In the genomic region with DNA sequence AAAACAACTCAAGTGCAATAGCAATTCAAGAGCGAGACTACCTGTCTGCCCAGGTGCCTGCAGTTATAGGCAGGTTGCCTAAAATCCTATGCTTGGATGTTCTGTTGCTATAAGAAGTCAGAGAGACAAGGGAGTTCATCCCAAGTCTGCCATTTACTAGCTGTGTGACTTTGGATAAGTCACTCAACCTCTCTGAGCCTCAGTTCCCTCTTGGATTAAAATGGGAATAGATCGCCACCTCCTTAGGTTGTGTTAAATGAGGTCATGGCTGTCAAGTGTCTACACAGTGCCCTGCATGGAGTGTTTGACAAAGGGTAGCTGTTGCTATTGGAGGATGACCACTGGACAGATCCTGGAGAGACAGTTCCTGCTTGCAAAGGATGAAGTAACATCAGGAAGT, we compare ENCODE assay signal across 15 cellular contexts. TPM values are rescaled to one million over a fixed set of nuclear protein-coding genes. Genes with fewer than 3 reads are reported as not detected.
DNase-seq lines count a peak whose midpoint lies in the region; ATAC-seq lines count a peak whose summit lies in the region.
"Had no signal": no experiment of that assay in that cellular context is flagged by ENCODE, and none has a peak within 500 bp of the region (broad histone marks: within the 10 kb centered on the region; RNA-seq: fewer than 3 reads in every experiment).

No MANE protein-coding gene starts in this region.

- peaks cover 27% of the 10 kb centered on the region for H3K4me1 Mint-ChIP-seq in activated naive CD4-positive, alpha-beta T cell treated with anti-CD3 and anti-CD28 coated beads, Interleukin-2, amount 10 ng/mL, durations not matched to agents 7 days and 5 days
- H3K4me1 Mint-ChIP-seq in T-helper 17 cell, result peaks cover 17% of the 10 kb centered on the region
- peaks cover 26% of the 10 kb centered on the region for H3K4me1 Mint-ChIP-seq in stimulated activated effector memory CD8-positive, alpha-beta T cell treated with anti-CD3 and anti-CD28 coated beads, Interleukin-12 subunit alpha, Interleukin-12 subunit beta, amount 100 ng/mL, for 72 hours

- H3K27me3 Mint-ChIP-seq in activated naive CD4-positive, alpha-beta T cell treated with anti-CD3 and anti-CD28 coated beads, Interleukin-2, amount 10 ng/mL, durations not matched to agents 7 days and 5 days, result peaks cover 52% of the 10 kb centered on the region
- H3K27me3 Mint-ChIP-seq in T-helper 17 cell, result peaks cover 20% of the 10 kb centered on the region

- H3K9me3 Mint-ChIP-seq in activated naive CD4-positive, alpha-beta T cell treated with anti-CD3 and anti-CD28 coated beads, Interleukin-2, amount 10 ng/mL, durations not matched to agents 7 days and 5 days, result no peaks in the 10 kb centered on the region
- H3K9me3 Mint-ChIP-seq in activated naive CD4-positive, alpha-beta T cell treated with anti-CD3 and anti-CD28 coated beads, Interleukin-2, amount 50 U/mL, for 72 hours, result no peaks in the 10 kb centered on the region
- no peaks in the 10 kb centered on the region for H3K9me3 Mint-ChIP-seq in stimulated activated effector memory CD8-positive, alpha-beta T cell treated with anti-CD3 and anti-CD28 coated beads, Interleukin-12 subunit alpha, Interleukin-12 subunit beta, amount 100 ng/mL, for 72 hours

- CTCF ChIA-PET in activated naive CD4-positive, alpha-beta T cell treated with anti-CD3 and anti-CD28 coated beads, Interleukin-2, amount 10 ng/mL, durations not matched to agents 7 days and 5 days (lab: Charles Lee), result interaction anchor here (0.6 to 1.9 kb wide), 6 partner anchors 9 to 346 kb away, joined by 3 to 7 read pairs (median 4); a partner anchor contains a TSS

- no peak overlapping the region for H3K27ac Mint-ChIP-seq in activated naive CD4-positive, alpha-beta T cell treated with anti-CD3 and anti-CD28 coated beads, Interleukin-2, amount 10 ng/mL, durations not matched to agents 7 days and 5 days
- H3K27ac Mint-ChIP-seq in activated naive CD4-positive, alpha-beta T cell treated with anti-CD3 and anti-CD28 coated beads, Interleukin-2, amount 50 U/mL, for 72 hours, result peak overlapping the region in 1 of 2 donors; percentile 83
- no peak overlapping the region for H3K27ac Mint-ChIP-seq in T-helper 17 cell
- peak overlapping the region; percentile 92 for H3K27ac Mint-ChIP-seq in stimulated activated effector memory CD8-positive, alpha-beta T cell treated with anti-CD3 and anti-CD28 coated beads, Interleukin-12 subunit alpha, Interleukin-12 subunit beta, amount 100 ng/mL, for 72 hours

- DNase-seq in activated naive CD4-positive, alpha-beta T cell treated with anti-CD3 and anti-CD28 coated beads, Interleukin-2, amount 10 ng/mL, durations not matched to agents 7 days and 5 days, result no peak
- no peak for DNase-seq in activated naive CD4-positive, alpha-beta T cell treated with anti-CD3 and anti-CD28 coated beads, Interleukin-2, amount 50 U/mL, for 72 hours (ENCODE audit: low spot score in 2 of 2)
- DNase-seq in T-helper 17 cell (no peak), ecto neural progenitor cell (ENCODE audit: low spot score) (peak; percentile 18), NCI-H2171 treated with DMSO at 0.1 percent for 48 hours (lab: John Stamatoyannopoulos, UW) (no peak), Kasumi-1 (lab: John Stamatoyannopoulos, UW) (no peak)
- no peak for DNase-seq in stimulated activated effector memory CD8-positive, alpha-beta T cell treated with anti-CD3 and anti-CD28 coated beads, Interleukin-12 subunit alpha, Interleukin-12 subunit beta, amount 100 ng/mL, for 72 hours (ENCODE audit: low spot score in 2 of 2)
- DNase-seq: activated CD8-positive, alpha-beta memory T cell treated with anti-CD3 and anti-CD28 coated beads, Interleukin-2, amount 50 U/mL, for 48 hours; anterior cingulate cortex; gastrocnemius medialis; left ventricle myocardium superior; NCI-H1694; NCI-H524 treated with DMSO at 0.1 percent for 48 hours; OCI-M1 had no signal

- peak overlapping the region; percentile 78 for H3K4me3 Mint-ChIP-seq in activated naive CD4-positive, alpha-beta T cell treated with anti-CD3 and anti-CD28 coated beads, Interleukin-2, amount 10 ng/mL, durations not matched to agents 7 days and 5 days
- peak overlapping the region; percentile 88 for H3K4me3 Mint-ChIP-seq in T-helper 17 cell
- peak overlapping the region; percentile 73 for H3K4me3 Mint-ChIP-seq in stimulated activated effector memory CD8-positive, alpha-beta T cell treated with anti-CD3 and anti-CD28 coated beads, Interleukin-12 subunit alpha, Interleukin-12 subunit beta, amount 100 ng/mL, for 72 hours

- H3K9me3 ChIP-seq in T-helper 17 cell (ENCODE audit: control insufficient read depth, low read length, poor library complexity, severe bottlenecking), result no peaks in the 10 kb centered on the region
- H3K9me3 ChIP-seq: gastrocnemius medialis had no signal

- ATAC-seq in activated naive CD4-positive, alpha-beta T cell treated with anti-CD3 and anti-CD28 coated beads, Interleukin-2, amount 50 U/mL, for 72 hours, result no peak
- ATAC-seq in T-helper 17 cell (no peak), HG02981 (IDR thresholded peaks at IDR 0.05; ENCODE audit: unreplicated experiment) (no peak)
- ATAC-seq in stimulated activated effector memory CD8-positive, alpha-beta T cell treated with anti-CD3 and anti-CD28 coated beads, Interleukin-12 subunit alpha, Interleukin-12 subunit beta, amount 100 ng/mL, for 72 hours, result no peak
- ATAC-seq: gastrocnemius medialis, left ventricle myocardium superior had no signal

- H3K36me3 Mint-ChIP-seq in activated naive CD4-positive, alpha-beta T cell treated with anti-CD3 and anti-CD28 coated beads, Interleukin-2, amount 10 ng/mL, durations not matched to agents 7 days and 5 days, result peaks cover 3% of the 10 kb centered on the region
- no peaks in the 10 kb centered on the region for H3K36me3 Mint-ChIP-seq in activated naive CD4-positive, alpha-beta T cell treated with anti-CD3 and anti-CD28 coated beads, Interleukin-2, amount 50 U/mL, for 72 hours
- no peaks in the 10 kb centered on the region for H3K36me3 Mint-ChIP-seq in T-helper 17 cell (ENCODE audit: low read depth)
- H3K36me3 Mint-ChIP-seq in stimulated activated effector memory CD8-positive, alpha-beta T cell treated with anti-CD3 and anti-CD28 coated beads, Interleukin-12 subunit alpha, Interleukin-12 subunit beta, amount 100 ng/mL, for 72 hours, result no peaks in the 10 kb centered on the region

RNA-seq across cellular contexts. Expression of a gene that starts 1.3 kb away (rescaled TPM):
- total RNA-seq in activated naive CD4-positive, alpha-beta T cell treated with anti-CD3 and anti-CD28 coated beads, Interleukin-2, amount 50 U/mL, for 72 hours, result 10 to 100 TPM in 1 of 2 donors, 1 to 10 TPM in 1; 5.2 to 15.9 TPM
- total RNA-seq in T-helper 17 cell, result 1 to 10 TPM; 5.0 to 8.2 TPM

RNA-seq across cellular contexts. Expression of a gene that starts 54.3 kb away (rescaled TPM):
- total RNA-seq in activated naive CD4-positive, alpha-beta T cell treated with anti-CD3 and anti-CD28 coated beads, Interleukin-2, amount 50 U/mL, for 72 hours, result 10 to 100 TPM; 19.5 to 51.4 TPM
- total RNA-seq in T-helper 17 cell, result 10 to 100 TPM; 36.8 to 52.0 TPM

RNA-seq across cellular contexts. Expression of a gene that starts 55.5 kb away (rescaled TPM):
- total RNA-seq in activated naive CD4-positive, alpha-beta T cell treated with anti-CD3 and anti-CD28 coated beads, Interleukin-2, amount 50 U/mL, for 72 hours, result 10 to 100 TPM in 1 of 2 donors, 1 to 10 TPM in 1; 1.4 to 13.8 TPM
- total RNA-seq in T-helper 17 cell, result 10 to 100 TPM in 1 of 2 donors, 1 to 10 TPM in 1; 9.3 to 12.6 TPM
